21 cellular contexts compared by ENCODE assay signal in genomic region chr9:105969672-105970071, GRCh38.
DNase-seq lines count a peak whose midpoint lies in the region; ATAC-seq and TF ChIP-seq lines count a peak whose summit lies in the region.
"Had no signal": no experiment of that assay in that cellular context is flagged by ENCODE, and none has a peak within 500 bp of the region (broad histone marks: within the 10 kb centered on the region; RNA-seq: fewer than 3 reads in every experiment).

No MANE protein-coding gene starts in this region.

- no peaks in the 10 kb centered on the region for H3K9me3 Mint-ChIP-seq in activated naive CD8-positive, alpha-beta T cell treated with anti-CD3 and anti-CD28 coated beads, Interleukin-2, amount 50 U/mL, for 24 hours
- H3K9me3 Mint-ChIP-seq: GM23338 had no signal

- POLR2A ChIA-PET in SK-N-SH (lab: Yijun Ruan, JAX), result no interaction called here

- no peaks in the 10 kb centered on the region for H3K79me2 ChIP-seq in SK-N-SH (ENCODE audit: insufficient read depth)

- TF ChIP-seq RAD21 in SK-N-SH (IDR thresholded peaks at IDR 0.05; ENCODE audit: low read length), result no peak

- H3K36me3 ChIP-seq in SK-N-SH (replicated peaks in 1 of 2; ENCODE audit: control insufficient read depth in 1 of 2, insufficient read depth in 2 of 2, low read length in 1 of 2), result no peaks in the 10 kb centered on the region
- no peaks in the 10 kb centered on the region for H3K36me3 ChIP-seq in mesodermal cell (ENCODE audit: control insufficient read depth, insufficient read depth, low read length)
- H3K36me3 ChIP-seq: Peyer's patch had no signal

- H3K4me3 Mint-ChIP-seq in activated naive CD8-positive, alpha-beta T cell treated with anti-CD3 and anti-CD28 coated beads, Interleukin-2, amount 50 U/mL, for 24 hours, result no peak overlapping the region
- H3K4me3 Mint-ChIP-seq: GM23338 had no signal

- in situ Hi-C loops in G401 (cut with HindIII; ENCODE audit: low sequenced_read_pairs), result no loop called here

- DNase-seq in SK-N-SH (no peak), astrocyte of the hippocampus (ENCODE audit: low read depth, low spot score) (peak; percentile 13), G401 (ENCODE audit: low spot score) (no peak)
- no peak for DNase-seq in activated naive CD8-positive, alpha-beta T cell treated with anti-CD3 and anti-CD28 coated beads, Interleukin-2, amount 50 U/mL, for 24 hours
- DNase-seq: Caco-2, DMS53, MM.1S, NCI-H1105 treated with DMSO at 0.1 percent for 48 hours, NCI-H187 treated with DMSO at 0.1 percent for 48 hours, NCI-H2171 treated with DMSO at 0.1 percent for 48 hours, NCI-H82, Peyer's patch had no signal

- CTCF ChIA-PET in SK-N-SH (lab: Yijun Ruan, JAX), result interaction anchor here (0.8 kb wide), 1 partner anchor 31 kb away, joined by 3 read pairs; no protein-coding TSS in a partner anchor

- no peak overlapping the region for H3K27ac ChIP-seq in SK-N-SH (ENCODE audit: low read depth in 2 of 2, low read length in 1 of 2)
- H3K27ac ChIP-seq in mesodermal cell (ENCODE audit: low read depth, low read length, severe bottlenecking), result peak overlapping the region; percentile 47
- H3K27ac ChIP-seq in temporal lobe (ENCODE audit: low read depth, low read length), result peak overlapping the region; percentile 78
- H3K27ac ChIP-seq: 22Rv1, C4-2B, KMS-11, Peyer's patch had no signal

- H3K4me1 ChIP-seq in SK-N-SH (ENCODE audit: control insufficient read depth in 1 of 2, insufficient read depth in 2 of 2, low read depth in 1 of 2, low read length in 1 of 2) (peaks cover 0 to under 1% of the 10 kb centered on the region in 2 experiments; a peak in 1 of 4 replicates), mesodermal cell (ENCODE audit: control insufficient read depth, insufficient read depth, low read length, poor library complexity, severe bottlenecking) (peaks cover 36% of the 10 kb centered on the region)
- H3K4me1 ChIP-seq: Caco-2, Peyer's patch had no signal

- 12% methylated on average over 1 of the region's 1 CpG for WGBS in SK-N-SH (ENCODE audit: low lambda C conversion rate)
- WGBS in mesodermal cell (ENCODE audit: insufficient coverage in 2 of 2), 2 experiments, result no CpG with 5 or more reads among the region's 1 CpG

- H3K4me1 Mint-ChIP-seq in activated naive CD8-positive, alpha-beta T cell treated with anti-CD3 and anti-CD28 coated beads, Interleukin-2, amount 50 U/mL, for 24 hours, result peaks cover 1% of the 10 kb centered on the region

- H3K36me3 Mint-ChIP-seq in activated naive CD8-positive, alpha-beta T cell treated with anti-CD3 and anti-CD28 coated beads, Interleukin-2, amount 50 U/mL, for 24 hours (ENCODE audit: low read depth), result no peaks in the 10 kb centered on the region

- no peaks in the 10 kb centered on the region for H3K27me3 ChIP-seq in SK-N-SH (ENCODE audit: insufficient read depth)
- H3K27me3 ChIP-seq: Peyer's patch had no signal

- no peak overlapping the region for H3K27ac Mint-ChIP-seq in activated naive CD8-positive, alpha-beta T cell treated with anti-CD3 and anti-CD28 coated beads, Interleukin-2, amount 50 U/mL, for 24 hours
- H3K27ac Mint-ChIP-seq: GM23338 had no signal

- H3F3A ChIP-seq in SK-N-SH (replicated peaks; ENCODE audit: insufficient read depth), result no peaks in the 10 kb centered on the region

- no peaks in the 10 kb centered on the region for H4K20me1 ChIP-seq in SK-N-SH (ENCODE audit: insufficient read depth)

- no peak for TF ChIP-seq CTCF in SK-N-SH (IDR thresholded peaks at IDR 0.05)

- peaks cover 2% of the 10 kb centered on the region for H3K27me3 Mint-ChIP-seq in activated naive CD8-positive, alpha-beta T cell treated with anti-CD3 and anti-CD28 coated beads, Interleukin-2, amount 50 U/mL, for 24 hours

- H3K4me2 ChIP-seq in SK-N-SH, result no peak overlapping the region
- H3K4me2 ChIP-seq: KMS-11 had no signal

- no peak for TF ChIP-seq EP300 in SK-N-SH (IDR thresholded peaks at IDR 0.05; ENCODE audit: borderline replicate concordance in 1 of 2, low read depth in 1 of 2, low read length in 1 of 2)

- H3K4me3 ChIP-seq in SK-N-SH (ENCODE audit: low read depth in 2 of 2, low read length in 1 of 2) (no peak overlapping the region), mesodermal cell (ENCODE audit: extremely low read depth, insufficient read depth, low read length, poor library complexity, severe bottlenecking) (no peak overlapping the region)
- H3K4me3 ChIP-seq: GM23338, Peyer's patch had no signal

- no peaks in the 10 kb centered on the region for H3K9me3 ChIP-seq in SK-N-SH
- no peaks in the 10 kb centered on the region for H3K9me3 ChIP-seq in mesodermal cell (ENCODE audit: control insufficient read depth, low read length)
- H3K9me3 ChIP-seq: Caco-2, Peyer's patch had no signal

- H3K9me2 ChIP-seq in SK-N-SH, result no peaks in the 10 kb centered on the region

- no peak overlapping the region for H3K9ac ChIP-seq in SK-N-SH
- H3K9ac ChIP-seq: KMS-11 had no signal

- no peak overlapping the region for H2AFZ ChIP-seq in SK-N-SH (ENCODE audit: low read depth)

- ATAC-seq in SK-N-SH treated with all-trans-retinoic acid at 6 μM for 48 hours (no peak), GM21381 (IDR thresholded peaks at IDR 0.05; ENCODE audit: unreplicated experiment) (no peak)
- ATAC-seq in activated naive CD8-positive, alpha-beta T cell treated with anti-CD3 and anti-CD28 coated beads, Interleukin-2, amount 50 U/mL, for 24 hours, result no peak
- ATAC-seq: HepG2 had no signal

TF ChIP-seq in SK-N-SH treated with all-trans-retinoic acid at 6 μM for 48 hours, 23 proteins besides CTCF, POLR2A, EP300 and RAD21:
- no peak for TF ChIP-seq GLIS3 (CRISPR knock-in tag; IDR thresholded peaks at IDR 0.05)
- peak; percentile 44; the same call in 1 of the 2 replicates for TF ChIP-seq ISL1 (CRISPR knock-in tag; IDR thresholded peaks at IDR 0.05)
- TF ChIP-seq ZNF70 (CRISPR knock-in tag; IDR thresholded peaks at IDR 0.05), result peak; percentile 85
- no peak for TF ChIP-seq ESRRG (CRISPR knock-in tag; IDR thresholded peaks at IDR 0.05)
- no peak for TF ChIP-seq ZNF565 (CRISPR knock-in tag; conservative IDR thresholded peaks at IDR 0.05; ENCODE audit: low read depth)
- no peak for TF ChIP-seq POU6F1 (CRISPR knock-in tag; IDR thresholded peaks at IDR 0.05; ENCODE audit: borderline replicate concordance, low read depth)

TF ChIP-seq in SK-N-SH, 30 proteins besides CTCF, POLR2A, EP300 and RAD21:
- TF ChIP-seq GABPA (IDR thresholded peaks at IDR 0.05; ENCODE audit: low read depth) (no peak), TAF1 (IDR thresholded peaks at IDR 0.05; ENCODE audit: borderline replicate concordance, low read depth, low read length) (no peak), CHD2 (IDR thresholded peaks at IDR 0.05; ENCODE audit: low read length, partially characterized antibody) (no peak), SMC3 (IDR thresholded peaks at IDR 0.05; ENCODE audit: low read depth, low read length) (no peak), EZH2phosphoT487 (IDR thresholded peaks at IDR 0.05; ENCODE audit: borderline replicate concordance, low read depth) (no peak), RXRA (IDR thresholded peaks at IDR 0.05; ENCODE audit: borderline replicate concordance, low read depth) (no peak), USF1 (IDR thresholded peaks at IDR 0.05; ENCODE audit: borderline replicate concordance, low read depth) (no peak), TEAD4 (IDR thresholded peaks at IDR 0.05; ENCODE audit: borderline replicate concordance, insufficient read depth) (no peak), RFX5 (IDR thresholded peaks at IDR 0.05; ENCODE audit: low read length) (no peak), JUND (IDR thresholded peaks at IDR 0.05) (no peak), ELF1 (IDR thresholded peaks at IDR 0.05) (no peak), MEF2A (IDR thresholded peaks at IDR 0.05; ENCODE audit: borderline replicate concordance, low read depth) (no peak), FOSL2 (IDR thresholded peaks at IDR 0.05; ENCODE audit: borderline replicate concordance, low read depth) (no peak), IRF3 (IDR thresholded peaks at IDR 0.05; ENCODE audit: low read depth, low read length) (no peak), TCF12 (IDR thresholded peaks at IDR 0.05) (no peak)
TF ChIP-seq in SK-N-SH: peak in this region for 0.

Comparison
In these comparisons a context has a peak if more than half of its experiments do, and no peak if none do; other contexts are left out.
1. H3K27ac ChIP-seq: peak in mesodermal cell (single experiment) and temporal lobe (single experiment); none in SK-N-SH (0 of 2).